1 cellular context compared by ENCODE assay signal in genomic region chr15:79185199-79185598, GRCh38.
TF ChIP-seq lines count a peak whose summit lies in the region.

No MANE protein-coding gene starts in this region.

TF ChIP-seq in HCT116, 20 proteins besides CTCF, POLR2A, EP300 and RAD21 (continued from another document):
- TF ChIP-seq, protein P1, sequence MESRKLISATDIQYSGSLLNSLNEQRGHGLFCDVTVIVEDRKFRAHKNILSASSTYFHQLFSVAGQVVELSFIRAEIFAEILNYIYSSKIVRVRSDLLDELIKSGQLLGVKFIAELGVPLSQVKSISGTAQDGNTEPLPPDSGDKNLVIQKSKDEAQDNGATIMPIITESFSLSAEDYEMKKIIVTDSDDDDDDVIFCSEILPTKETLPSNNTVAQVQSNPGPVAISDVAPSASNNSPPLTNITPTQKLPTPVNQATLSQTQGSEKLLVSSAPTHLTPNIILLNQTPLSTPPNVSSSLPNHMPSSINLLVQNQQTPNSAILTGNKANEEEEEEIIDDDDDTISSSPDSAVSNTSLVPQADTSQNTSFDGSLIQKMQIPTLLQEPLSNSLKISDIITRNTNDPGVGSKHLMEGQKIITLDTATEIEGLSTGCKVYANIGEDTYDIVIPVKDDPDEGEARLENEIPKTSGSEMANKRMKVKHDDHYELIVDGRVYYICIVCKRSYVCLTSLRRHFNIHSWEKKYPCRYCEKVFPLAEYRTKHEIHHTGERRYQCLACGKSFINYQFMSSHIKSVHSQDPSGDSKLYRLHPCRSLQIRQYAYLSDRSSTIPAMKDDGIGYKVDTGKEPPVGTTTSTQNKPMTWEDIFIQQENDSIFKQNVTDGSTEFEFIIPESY (IDR thresholded peaks at IDR 0.05; ENCODE audit: extremely low read depth, insufficient replicate concordance, low read length), result no peak
- TF ChIP-seq ZFX (IDR thresholded peaks at IDR 0.05), result 0 out of 2 replicates have a peak, but pooled peaks have one; percentile 8
- TF ChIP-seq, protein P2, sequence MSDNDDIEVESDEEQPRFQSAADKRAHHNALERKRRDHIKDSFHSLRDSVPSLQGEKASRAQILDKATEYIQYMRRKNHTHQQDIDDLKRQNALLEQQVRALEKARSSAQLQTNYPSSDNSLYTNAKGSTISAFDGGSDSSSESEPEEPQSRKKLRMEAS (IDR thresholded peaks at IDR 0.05), result no peak
- TF ChIP-seq SP1 (IDR thresholded peaks at IDR 0.05; ENCODE audit: low read depth), result no peak
- TF ChIP-seq SIN3A (IDR thresholded peaks at IDR 0.05; ENCODE audit: low read depth), result no peak
- TF ChIP-seq EGR1 (IDR thresholded peaks at IDR 0.05; ENCODE audit: low read depth), result no peak
- peak; percentile 38 for TF ChIP-seq ELF1 (IDR thresholded peaks at IDR 0.05; ENCODE audit: borderline replicate concordance, low read depth)
- TF ChIP-seq POLR2AphosphoS5 (IDR thresholded peaks at IDR 0.05; ENCODE audit: low read depth, low read length), result no peak
- TF ChIP-seq JUND (IDR thresholded peaks at IDR 0.05), result no peak
